Comparison of ENCODE assay signal across 26 cellular contexts in genomic region chr7:155766386-155766785, GRCh38. TPM values are rescaled to one million over a fixed set of nuclear protein-coding genes. Genes with fewer than 3 reads are reported as not detected.
"Had no signal": no experiment of that assay in that cellular context is flagged by ENCODE, and none has a peak within 500 bp of the region (broad histone marks: within the 10 kb centered on the region; RNA-seq: fewer than 3 reads in every experiment).

No MANE protein-coding gene starts in this region.

- H3K27ac Mint-ChIP-seq: nephron; stimulated activated memory B cell treated with anti-CD40 and anti-IgM and Interleukin-4, amounts not matched to agents 10 μg/mL and 1 μg/mL and 100 μg/mL, for 72 hours; type B pancreatic cell had no signal

- H3K4me3 Mint-ChIP-seq: memory B cell; naive thymus-derived CD8-positive, alpha-beta T cell; nephron; neural crest cell; stimulated activated memory B cell treated with anti-CD40 and anti-IgM and Interleukin-4, amounts not matched to agents 10 μg/mL and 1 μg/mL and 100 μg/mL, for 72 hours; stimulated activated naive CD8-positive, alpha-beta T cell treated with anti-CD3 and anti-CD28 coated beads, Interleukin-15, amount 100 ng/mL, for 72 hours; type B pancreatic cell had no signal

- H3K9me3 Mint-ChIP-seq: memory B cell; naive thymus-derived CD8-positive, alpha-beta T cell; nephron; neural crest cell; stimulated activated memory B cell treated with anti-CD40 and anti-IgM and Interleukin-4, amounts not matched to agents 10 μg/mL and 1 μg/mL and 100 μg/mL, for 72 hours; stimulated activated naive CD8-positive, alpha-beta T cell treated with anti-CD3 and anti-CD28 coated beads, Interleukin-15, amount 100 ng/mL, for 72 hours; type B pancreatic cell had no signal

- H3K27me3 Mint-ChIP-seq: memory B cell; naive thymus-derived CD8-positive, alpha-beta T cell; stimulated activated memory B cell treated with anti-CD40 and anti-IgM and Interleukin-4, amounts not matched to agents 10 μg/mL and 1 μg/mL and 100 μg/mL, for 72 hours; stimulated activated naive CD8-positive, alpha-beta T cell treated with anti-CD3 and anti-CD28 coated beads, Interleukin-15, amount 100 ng/mL, for 72 hours; type B pancreatic cell had no signal

- FAIRE-seq: keratinocyte, pancreas, small intestine had no signal

- DNase-seq: hippocampal formation; kidney glomerular epithelial cell; left cardiac atrium; left ventricle myocardium superior; naive thymus-derived CD8-positive, alpha-beta T cell; nucleus accumbens; pancreas; retina; right cardiac atrium; sigmoid colon; small intestine; stimulated activated CD4-positive, alpha-beta T cell treated with anti-CD3 and anti-CD28 coated beads, Interleukin-1b, Interleukin-23, amount 100 ng/mL, for 48 hours; stimulated activated CD4-positive, alpha-beta T cell treated with anti-CD3 and anti-CD28 coated beads, Interleukin-2, amount 100 ng/mL, for 48 hours; stimulated activated CD4-positive, alpha-beta T cell treated with anti-CD3 and anti-CD28 coated beads, Interleukin-4, amount 100 ng/mL, for 4 hours; stimulated activated CD8-positive, alpha-beta memory T cell treated with anti-CD3 and anti-CD28 coated beads, Interleukin-4, amount 100 ng/mL, for 48 hours; stimulated activated naive CD4-positive, alpha-beta T cell treated with Interleukin-2 at 50 U/mL for 16 hours; stimulated activated naive CD8-positive, alpha-beta T cell treated with anti-CD3 and anti-CD28 coated beads, Interleukin-15, amount 100 ng/mL, for 72 hours; substantia nigra; uterus had no signal

RNA-seq across cellular contexts. Expression of gene SHH, which starts 45.9 kb away (rescaled TPM):
- total RNA-seq: left cardiac atrium; left ventricle myocardium superior; naive thymus-derived CD8-positive, alpha-beta T cell; neural crest cell; osteoblast; right cardiac atrium; sigmoid colon had no signal
- polyA plus RNA-seq: keratinocyte, right cardiac atrium had no signal
